In genomic region chr14:94397279-94397898, GRCh38 we compare ENCODE assay signal across 24 cellular contexts. TPM values are rescaled to one million over a fixed set of nuclear protein-coding genes. Genes with fewer than 3 reads are reported as not detected.
"Had no signal": no experiment of that assay in that cellular context is flagged by ENCODE, and none has a peak within 500 bp of the region (broad histone marks: within the 10 kb centered on the region; RNA-seq: fewer than 3 reads in every experiment).

No MANE protein-coding gene starts in this region.

- H3K4me3 Mint-ChIP-seq: activated CD4-positive, alpha-beta memory T cell treated with anti-CD3 and anti-CD28 coated beads for 36 hours; activated naive CD8-positive, alpha-beta T cell treated with anti-CD3 and anti-CD28 coated beads for 36 hours; activated T-helper 1 cell treated with anti-CD3 and anti-CD28 coated beads, Interleukin-12 subunit alpha, Interleukin-12 subunit beta, Interleukin-2, Interleukin-4 antibody, amounts not matched to agents 30 ng/mL and 10 ng/mL and 1 ng/mL, durations not matched to agents 14 hours and 24 hours and 36 hours; memory B cell; naive B cell; stimulated activated effector memory CD8-positive, alpha-beta T cell treated with anti-CD3 and anti-CD28 coated beads, Interleukin-12 subunit alpha, Interleukin-12 subunit beta, amount 100 ng/mL, for 72 hours had no signal

- H3K9me3 Mint-ChIP-seq: activated CD4-positive, alpha-beta memory T cell treated with anti-CD3 and anti-CD28 coated beads for 36 hours; activated T-helper 1 cell treated with anti-CD3 and anti-CD28 coated beads, Interleukin-12 subunit alpha, Interleukin-12 subunit beta, Interleukin-2, Interleukin-4 antibody, amounts not matched to agents 30 ng/mL and 10 ng/mL and 1 ng/mL, durations not matched to agents 14 hours and 24 hours and 36 hours; memory B cell; stimulated activated effector memory CD8-positive, alpha-beta T cell treated with anti-CD3 and anti-CD28 coated beads, Interleukin-12 subunit alpha, Interleukin-12 subunit beta, amount 100 ng/mL, for 72 hours had no signal

- DNase-seq: activated CD4-positive, alpha-beta memory T cell treated with anti-CD3 and anti-CD28 coated beads for 36 hours; activated naive CD8-positive, alpha-beta T cell treated with anti-CD3 and anti-CD28 coated beads for 36 hours; activated T-cell treated with anti-CD3 and anti-CD28 coated beads for 4 hours; amniotic stem cell; foreskin fibroblast; hypothalamus; left lung; mucosa of descending colon; naive B cell; stimulated activated CD4-positive, alpha-beta T cell treated with anti-CD3 and anti-CD28 coated beads, Interleukin-4, amount 100 ng/mL, for 24 hours; testis; upper lobe of right lung; WERI-Rb-1 had no signal

- H3K27me3 ChIP-seq: cardiac muscle cell, left lung, testis, upper lobe of right lung had no signal

- H3K36me3 ChIP-seq: cardiac muscle cell, left lung, upper lobe of right lung, WERI-Rb-1 had no signal

- H3K27ac ChIP-seq: cardiac muscle cell, epithelial cell of prostate, left lung, testis, upper lobe of right lung, WERI-Rb-1 had no signal

- H3K36me3 Mint-ChIP-seq: activated CD4-positive, alpha-beta memory T cell treated with anti-CD3 and anti-CD28 coated beads for 36 hours; memory B cell; naive B cell; stimulated activated effector memory CD8-positive, alpha-beta T cell treated with anti-CD3 and anti-CD28 coated beads, Interleukin-12 subunit alpha, Interleukin-12 subunit beta, amount 100 ng/mL, for 72 hours had no signal

- H3K27ac Mint-ChIP-seq: activated CD4-positive, alpha-beta memory T cell treated with anti-CD3 and anti-CD28 coated beads for 36 hours; activated naive CD8-positive, alpha-beta T cell treated with anti-CD3 and anti-CD28 coated beads for 36 hours; activated T-helper 1 cell treated with anti-CD3 and anti-CD28 coated beads, Interleukin-12 subunit alpha, Interleukin-12 subunit beta, Interleukin-2, Interleukin-4 antibody, amounts not matched to agents 30 ng/mL and 10 ng/mL and 1 ng/mL, durations not matched to agents 14 hours and 24 hours and 36 hours; memory B cell; naive B cell; stimulated activated effector memory CD8-positive, alpha-beta T cell treated with anti-CD3 and anti-CD28 coated beads, Interleukin-12 subunit alpha, Interleukin-12 subunit beta, amount 100 ng/mL, for 72 hours had no signal

- ATAC-seq: mucosa of descending colon; sciatic nerve; stimulated activated effector memory CD8-positive, alpha-beta T cell treated with anti-CD3 and anti-CD28 coated beads, Interleukin-12 subunit alpha, Interleukin-12 subunit beta, amount 100 ng/mL, for 72 hours; upper lobe of right lung had no signal

- H3K4me1 ChIP-seq: testis had no signal

- H3K9me3 ChIP-seq: left lung, mucosa of descending colon, testis, upper lobe of right lung had no signal

- H3K4me1 Mint-ChIP-seq: memory B cell, naive B cell had no signal

- H3K4me3 ChIP-seq: cardiac muscle cell, left lung, mucosa of descending colon, testis, upper lobe of right lung had no signal

RNA-seq across cellular contexts. Expression of gene SERPINA1, which starts 9.0 kb away (rescaled TPM):
- total RNA-seq: activated T-helper 1 cell treated with anti-CD3 and anti-CD28 coated beads, Interleukin-12 subunit alpha, Interleukin-12 subunit beta, Interleukin-2, Interleukin-4 antibody, amounts not matched to agents 30 ng/mL and 10 ng/mL and 1 ng/mL, durations not matched to agents 14 hours and 24 hours and 36 hours; dermis microvascular lymphatic vessel endothelial cell; osteocyte had no signal

RNA-seq across cellular contexts. Expression of gene SERPINA2, which starts 30.9 kb away (rescaled TPM):
- total RNA-seq: activated CD4-positive, alpha-beta memory T cell treated with anti-CD3 and anti-CD28 coated beads for 36 hours; activated naive CD8-positive, alpha-beta T cell treated with anti-CD3 and anti-CD28 coated beads for 36 hours; activated T-helper 1 cell treated with anti-CD3 and anti-CD28 coated beads, Interleukin-12 subunit alpha, Interleukin-12 subunit beta, Interleukin-2, Interleukin-4 antibody, amounts not matched to agents 30 ng/mL and 10 ng/mL and 1 ng/mL, durations not matched to agents 14 hours and 24 hours and 36 hours; cardiac muscle cell; chondrocyte; dermis microvascular lymphatic vessel endothelial cell; kidney epithelial cell; left lung; mucosa of descending colon; osteocyte; sciatic nerve; T-helper 1 cell treated with Interleukin-12 subunit alpha and Interleukin-12 subunit beta and Interleukin-4 antibody, amounts not matched to agents 30 ng/mL and 1 ng/mL, for 36 hours; testis; upper lobe of right lung had no signal
- polyA plus RNA-seq: cardiac muscle cell had no signal

RNA-seq across cellular contexts. Expression of gene SERPINA11, which starts 55.2 kb away (rescaled TPM):
- total RNA-seq: activated CD4-positive, alpha-beta memory T cell treated with anti-CD3 and anti-CD28 coated beads for 36 hours; activated naive CD8-positive, alpha-beta T cell treated with anti-CD3 and anti-CD28 coated beads for 36 hours; activated T-helper 1 cell treated with anti-CD3 and anti-CD28 coated beads, Interleukin-12 subunit alpha, Interleukin-12 subunit beta, Interleukin-2, Interleukin-4 antibody, amounts not matched to agents 30 ng/mL and 10 ng/mL and 1 ng/mL, durations not matched to agents 14 hours and 24 hours and 36 hours; cardiac muscle cell; chondrocyte; dermis microvascular lymphatic vessel endothelial cell; kidney epithelial cell; left lung; mucosa of descending colon; osteocyte; sciatic nerve; T-helper 1 cell treated with Interleukin-12 subunit alpha and Interleukin-12 subunit beta and Interleukin-4 antibody, amounts not matched to agents 30 ng/mL and 1 ng/mL, for 36 hours; testis; upper lobe of right lung had no signal
- polyA plus RNA-seq: cardiac muscle cell had no signal
